In genomic region chr6:140275725-140276124, GRCh38 we compare ENCODE assay signal across 31 cellular contexts.
"Had no signal": no experiment of that assay in that cellular context is flagged by ENCODE, and none has a peak within 500 bp of the region (broad histone marks: within the 10 kb centered on the region; RNA-seq: fewer than 3 reads in every experiment).

No MANE protein-coding gene starts in this region.

- H3K36me3 Mint-ChIP-seq: activated CD4-positive, alpha-beta memory T cell treated with anti-CD3 and anti-CD28 coated beads for 36 hours; activated naive CD8-positive, alpha-beta T cell; brain; IgD-negative memory B cell; T-cell had no signal

- H3K27ac ChIP-seq: cardiac muscle cell, Peyer's patch, RWPE1, SJSA1 had no signal

- H3K27me3 ChIP-seq: cardiac muscle cell, Peyer's patch, SJSA1 had no signal

- H3K27ac Mint-ChIP-seq: activated B cell treated with CpG ODN at 0.5 μM for 24 hours; activated CD4-positive, alpha-beta memory T cell treated with anti-CD3 and anti-CD28 coated beads for 36 hours; activated CD4-positive, alpha-beta T cell treated with anti-CD3 and anti-CD28 coated beads, Interleukin-2, amount 10 ng/mL, durations not matched to agents 24 days and 14 days; activated naive CD4-positive, alpha-beta T cell treated with anti-CD3 and anti-CD28 coated beads for 36 hours; activated naive CD8-positive, alpha-beta T cell; activated T-helper 17 cell treated with anti-CD3 and anti-CD28 coated beads, Interleukin-2, amount 50 U/mL, for 72 hours; brain; IgD-negative memory B cell; T-cell had no signal

- H3K4me3 ChIP-seq: cardiac muscle cell, Peyer's patch, SJSA1 had no signal

- H3K27me3 Mint-ChIP-seq: activated B cell treated with CpG ODN at 0.5 μM for 24 hours, brain, IgD-negative memory B cell had no signal

- H3K9me3 ChIP-seq: Peyer's patch, SJSA1 had no signal

- H3K36me3 ChIP-seq: cardiac muscle cell, Peyer's patch, SJSA1 had no signal

- H3K4me1 ChIP-seq: Peyer's patch, SJSA1 had no signal

- H3K4me1 Mint-ChIP-seq: activated CD4-positive, alpha-beta T cell treated with anti-CD3 and anti-CD28 coated beads, Interleukin-2, amount 10 ng/mL, durations not matched to agents 24 days and 14 days; activated T-helper 17 cell treated with anti-CD3 and anti-CD28 coated beads, Interleukin-2, amount 50 U/mL, for 72 hours; T-cell had no signal

- ATAC-seq: activated T-helper 17 cell treated with anti-CD3 and anti-CD28 coated beads, Interleukin-2, amount 50 U/mL, for 72 hours; T-cell had no signal

- H3K4me3 Mint-ChIP-seq: activated B cell treated with CpG ODN at 0.5 μM for 24 hours; activated CD4-positive, alpha-beta memory T cell treated with anti-CD3 and anti-CD28 coated beads for 36 hours; activated CD4-positive, alpha-beta T cell treated with anti-CD3 and anti-CD28 coated beads, Interleukin-2, amount 10 ng/mL, durations not matched to agents 24 days and 14 days; activated naive CD4-positive, alpha-beta T cell treated with anti-CD3 and anti-CD28 coated beads for 36 hours; activated naive CD8-positive, alpha-beta T cell; activated T-helper 17 cell treated with anti-CD3 and anti-CD28 coated beads, Interleukin-2, amount 50 U/mL, for 72 hours; brain; IgD-negative memory B cell; T-cell had no signal

- DNase-seq: activated B cell treated with CpG ODN at 0.5 μM for 24 hours; activated CD4-positive, alpha-beta memory T cell treated with anti-CD3 and anti-CD28 coated beads for 36 hours; activated CD4-positive, alpha-beta T cell treated with anti-CD3 and anti-CD28 coated beads for 1 hour; activated CD4-positive, alpha-beta T cell treated with anti-CD3 and anti-CD28 coated beads, Interleukin-2, amount 10 ng/mL, durations not matched to agents 24 days and 14 days; activated CD8-positive, alpha-beta memory T cell treated with anti-CD3 and anti-CD28 coated beads for 24 hours; activated gamma-delta T cell; activated naive CD4-positive, alpha-beta T cell treated with anti-CD3 and anti-CD28 coated beads for 36 hours; activated T-cell treated with anti-CD3 and anti-CD28 coated beads for 4 hours; activated T-cell treated with anti-CD3 and anti-CD28 coated beads, Interleukin-2, amount 50 U/mL, for 48 hours; amygdala; KG1; MM.1S; NCI-H1105; NCI-H1436; NCI-H1694 treated with DMSO at 0.1 percent for 48 hours; NCI-H2029 treated with DMSO at 0.1 percent for 48 hours; NCI-H446; NCI-H524; NK-92 treated with Interleukin-12 subunit alpha and Interleukin-12 subunit beta, amount 100 ng/mL, for 24 hours; Peyer's patch; SHP77; T-cell; T-helper 2 cell; T1000 had no signal

- H3K9me3 Mint-ChIP-seq: activated B cell treated with CpG ODN at 0.5 μM for 24 hours; activated CD4-positive, alpha-beta memory T cell treated with anti-CD3 and anti-CD28 coated beads for 36 hours; activated CD4-positive, alpha-beta T cell treated with anti-CD3 and anti-CD28 coated beads, Interleukin-2, amount 10 ng/mL, durations not matched to agents 24 days and 14 days; activated naive CD4-positive, alpha-beta T cell treated with anti-CD3 and anti-CD28 coated beads for 36 hours; activated T-helper 17 cell treated with anti-CD3 and anti-CD28 coated beads, Interleukin-2, amount 50 U/mL, for 72 hours; brain; IgD-negative memory B cell; T-cell had no signal
